10 cellular contexts compared by ENCODE assay signal in genomic region chr13:99256709-99257108, GRCh38. TPM values are rescaled to one million over a fixed set of nuclear protein-coding genes. Genes with fewer than 3 reads are reported as not detected.
DNase-seq lines count a peak whose midpoint lies in the region; ATAC-seq, FAIRE-seq and TF ChIP-seq lines count a peak whose summit lies in the region.
"Had no signal": no experiment of that assay in that cellular context is flagged by ENCODE, and none has a peak within 500 bp of the region (broad histone marks: within the 10 kb centered on the region; RNA-seq: fewer than 3 reads in every experiment).

No MANE protein-coding gene starts in this region.

- H3K4me3 Mint-ChIP-seq in activated CD4-positive, alpha-beta T cell treated with anti-CD3 and anti-CD28 coated beads, Interleukin-2, amount 10 ng/mL, durations not matched to agents 24 days and 14 days, result peak overlapping the region; percentile 78

- TF ChIP-seq CTCF in astrocyte of the spinal cord (IDR thresholded peaks at IDR 0.05; ENCODE audit: low read depth, low read length) (no peak), psoas muscle (IDR thresholded peaks at IDR 0.05) (no peak)

- peak overlapping the region; percentile 72 for H3K27ac Mint-ChIP-seq in activated CD4-positive, alpha-beta T cell treated with anti-CD3 and anti-CD28 coated beads, Interleukin-2, amount 10 ng/mL, durations not matched to agents 24 days and 14 days

- no peaks in the 10 kb centered on the region for H3K27me3 Mint-ChIP-seq in activated CD4-positive, alpha-beta T cell treated with anti-CD3 and anti-CD28 coated beads, Interleukin-2, amount 10 ng/mL, durations not matched to agents 24 days and 14 days

- intact Hi-C loops in activated CD4-positive, alpha-beta T cell treated with anti-CD3 and anti-CD28 coated beads, Interleukin-2, amount 10 ng/mL, durations not matched to agents 24 days and 14 days (cut with micrococcal nuclease), result loop anchor here (2.0 to 5.0 kb wide), 3 partner anchors 28 to 241 kb away; no protein-coding TSS in a partner anchor
- intact Hi-C loops in psoas muscle (cut with DNase I), result loop anchor here in 1 of 2 donors (5.0 kb wide), 1 partner anchor 39 kb away; no protein-coding TSS in a partner anchor

- DNase-seq in activated CD4-positive, alpha-beta T cell treated with anti-CD3 and anti-CD28 coated beads, Interleukin-2, amount 10 ng/mL, durations not matched to agents 24 days and 14 days, result no peak
- DNase-seq in activated CD4-positive, alpha-beta T cell treated with anti-CD3 and anti-CD28 coated beads for 48 hours, result no peak
- DNase-seq in NOMO-1 treated with DMSO at 0.1 percent for 48 hours (lab: John Stamatoyannopoulos, UW; ENCODE audit: unreplicated experiment) (peak; percentile 76), astrocyte of the spinal cord (ENCODE audit: low read depth, low spot score) (peak; percentile 20), psoas muscle (no peak), urothelium cell line (ENCODE audit: low spot score) (no peak)
- DNase-seq: NCI-H82 had no signal

- in situ Hi-C loops in astrocyte of the spinal cord (cut with HindIII; ENCODE audit: low sequenced_read_pairs), result no loop called here

- H3K4me1 ChIP-seq in psoas muscle, result peaks cover 47% of the 10 kb centered on the region

- H3K36me3 Mint-ChIP-seq in activated CD4-positive, alpha-beta T cell treated with anti-CD3 and anti-CD28 coated beads, Interleukin-2, amount 10 ng/mL, durations not matched to agents 24 days and 14 days (ENCODE audit: low read depth), result peaks cover 43% of the 10 kb centered on the region

- WGBS in psoas muscle, 3 donors, result 45 to 59% (median 46%) methylated on average over 3 of the region's 3 CpGs

- H3K9me3 Mint-ChIP-seq in activated CD4-positive, alpha-beta T cell treated with anti-CD3 and anti-CD28 coated beads, Interleukin-2, amount 10 ng/mL, durations not matched to agents 24 days and 14 days, result no peaks in the 10 kb centered on the region

- no peaks in the 10 kb centered on the region for H3K27me3 ChIP-seq in psoas muscle (ENCODE audit: insufficient read depth in 3 of 3, low read length in 2 of 3)

- peak overlapping the region; percentile 20 for H3K27ac ChIP-seq in psoas muscle

- FAIRE-seq in urothelium cell line (lab: Jason Lieb, UNC), result no peak
- FAIRE-seq: A204.1 had no signal

- no peak overlapping the region for H3K4me3 ChIP-seq in astrocyte of the spinal cord (ENCODE audit: low read depth, low read length)
- peak overlapping the region; percentile 29 for H3K4me3 ChIP-seq in psoas muscle

- no peaks in the 10 kb centered on the region for H3K9me3 ChIP-seq in psoas muscle

- H3K36me3 ChIP-seq in psoas muscle (ENCODE audit: insufficient read depth in 1 of 2, low read depth in 1 of 2), result no peaks in the 10 kb centered on the region

- peaks cover 54% of the 10 kb centered on the region for H3K4me1 Mint-ChIP-seq in activated CD4-positive, alpha-beta T cell treated with anti-CD3 and anti-CD28 coated beads, Interleukin-2, amount 10 ng/mL, durations not matched to agents 24 days and 14 days

- ATAC-seq in psoas muscle (peak; percentile 72 to 88 (median 84)), GM18907 (IDR thresholded peaks at IDR 0.05; ENCODE audit: unreplicated experiment) (no peak), GM19467 (IDR thresholded peaks at IDR 0.05; ENCODE audit: unreplicated experiment) (no peak)

RNA-seq across cellular contexts. Expression of gene GPR18, which starts 1.5 kb away (rescaled TPM):
- 5.9 and 6.3 TPM in 2 replicates for total RNA-seq in activated CD4-positive, alpha-beta T cell treated with anti-CD3 and anti-CD28 coated beads, Interleukin-2, amount 10 ng/mL, durations not matched to agents 24 days and 14 days
- under 1 TPM in 1 of 4 donors, not detected in 3; 0.27 TPM for total RNA-seq in psoas muscle
- under 1 TPM in 1 of 3 donors, not detected in 2; 0.01 TPM for polyA plus RNA-seq in psoas muscle

RNA-seq across cellular contexts. Expression of gene GPR183, which starts 50.5 kb away (rescaled TPM):
- total RNA-seq in activated CD4-positive, alpha-beta T cell treated with anti-CD3 and anti-CD28 coated beads, Interleukin-2, amount 10 ng/mL, durations not matched to agents 24 days and 14 days, result 36.8 and 37.1 TPM in 2 replicates
- total RNA-seq in psoas muscle, result 1 to 10 TPM in 2 of 4 donors, under 1 TPM in 2; 0.80 to 1.4 (median 1.00) TPM
- under 1 TPM; 0.67 to 0.69 (median 0.69) TPM for polyA plus RNA-seq in psoas muscle

RNA-seq across cellular contexts. Expression of gene UBAC2, which starts 56.1 kb away (rescaled TPM):
- total RNA-seq in activated CD4-positive, alpha-beta T cell treated with anti-CD3 and anti-CD28 coated beads, Interleukin-2, amount 10 ng/mL, durations not matched to agents 24 days and 14 days, result 52.6 and 52.8 TPM in 2 replicates
- total RNA-seq in psoas muscle, result 10 to 100 TPM; 65.1 to 79.2 (median 71.0) TPM
- 10 to 100 TPM; 54.1 to 97.1 (median 71.7) TPM for polyA plus RNA-seq in psoas muscle

Comparison
In these comparisons a context has a peak if more than half of its experiments do, and no peak if none do; other contexts are left out.
1. DNase-seq: peak in NOMO-1 treated with DMSO at 0.1 percent for 48 hours (single experiment) and astrocyte of the spinal cord (single experiment); none in activated CD4-positive, alpha-beta T cell treated with anti-CD3 and anti-CD28 coated beads, Interleukin-2, amount 10 ng/mL, durations not matched to agents 24 days and 14 days (single experiment), activated CD4-positive, alpha-beta T cell treated with anti-CD3 and anti-CD28 coated beads for 48 hours (single experiment), psoas muscle (0 of 2) and urothelium cell line (single experiment).
2. ATAC-seq: peak in psoas muscle (4 of 4); none in GM18907 (single experiment) and GM19467 (single experiment).
3. RNA of gene GPR183, which starts 50.5 kb away (total RNA-seq): 36.8 to 37.1 TPM in activated CD4-positive, alpha-beta T cell treated with anti-CD3 and anti-CD28 coated beads, Interleukin-2, amount 10 ng/mL, durations not matched to agents 24 days and 14 days; 0.80 to 1.4 TPM in psoas muscle; every median in the first group is over 10 times any median in the second.